In the genomic region with DNA sequence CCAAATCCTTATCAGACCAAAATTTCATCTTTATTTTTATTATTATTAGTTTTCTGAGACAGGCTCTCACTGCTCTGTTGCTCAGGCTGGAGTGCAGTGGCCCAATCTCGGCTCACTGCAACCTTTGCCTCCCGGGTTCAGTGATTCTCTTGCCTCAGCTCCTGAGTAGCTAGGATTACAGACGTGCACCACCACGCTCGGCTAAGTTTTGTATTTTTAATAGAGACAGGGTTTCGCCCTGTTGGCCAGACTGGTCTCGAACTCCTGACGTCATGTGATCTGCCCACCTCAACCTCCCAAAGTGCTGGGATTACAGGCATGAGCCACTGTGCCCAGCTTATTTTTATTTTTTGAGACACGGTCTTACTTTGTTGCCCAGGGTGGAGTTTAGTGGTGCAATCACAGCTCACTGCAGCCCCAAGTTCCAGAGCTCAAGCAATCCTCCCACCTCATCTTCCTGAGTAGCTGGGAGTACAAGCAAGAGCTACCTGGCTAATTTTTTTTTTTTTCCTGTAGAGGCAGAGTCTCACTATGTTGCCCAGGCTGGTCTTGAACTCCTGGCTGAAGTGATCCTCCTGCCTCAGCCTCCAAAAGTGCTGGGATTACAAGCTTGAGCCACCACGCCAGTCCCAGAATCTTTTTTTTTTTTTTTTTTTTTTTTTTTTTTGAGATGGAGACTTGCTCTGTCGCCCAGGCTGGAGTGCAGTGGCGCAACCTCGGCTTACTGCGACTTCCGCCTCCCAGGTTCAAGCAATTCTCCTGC, we compare ENCODE assay signal across 8 cellular contexts. TPM values are rescaled to one million over a fixed set of nuclear protein-coding genes. Genes with fewer than 3 reads are reported as not detected.
DNase-seq lines count a peak whose midpoint lies in the region; ATAC-seq and TF ChIP-seq lines count a peak whose summit lies in the region.
"Not testable (repeated sequence)": the region's sequence is repeated elsewhere in the genome, so short reads cannot be mapped to it uniquely, and the experiment has no call there.

No MANE protein-coding gene starts in this region.

- intact Hi-C loops in naive thymus-derived CD4-positive, alpha-beta T cell (cut with micrococcal nuclease): not testable (repeated sequence)

- POLR2A ChIA-PET in RWPE1 (lab: Yijun Ruan, JAX; ENCODE audit: low non-redundant PET): interaction anchor here (0.6 kb wide), 2 partner anchors 9 to 23 kb away, joined by 3 to 5 read pairs; no protein-coding TSS in a partner anchor
- POLR2A ChIA-PET in activated CD4-positive, alpha-beta memory T cell treated with anti-CD3 and anti-CD28 coated beads, Interleukin-2, amount 10 ng/mL, durations not matched to agents 7 days and 5 days (lab: Charles Lee): interaction anchor here (0.6 to 1.2 kb wide), 2 partner anchors 17 to 148 kb away, joined by 3 read pairs; a partner anchor contains a TSS
- POLR2A ChIA-PET in naive thymus-derived CD4-positive, alpha-beta T cell (lab: Charles Lee): interaction anchor here (0.7 to 1.7 kb wide), 2 partner anchors 44 to 810 kb away, joined by 3 to 4 read pairs; no protein-coding TSS in a partner anchor

- H3K27ac Mint-ChIP-seq in CD4-positive, CD25-positive, alpha-beta regulatory T cell: peak overlapping the region in 2 of 3 donors; percentile 81 to 89
- H3K27ac Mint-ChIP-seq in IgD-negative memory B cell; activated CD4-positive, alpha-beta memory T cell treated with anti-CD3 and anti-CD28 coated beads, Interleukin-2, amount 10 ng/mL, durations not matched to agents 7 days and 5 days: not testable (repeated sequence)
- H3K27ac Mint-ChIP-seq in activated naive CD8-positive, alpha-beta T cell treated with anti-CD3 and anti-CD28 coated beads, Interleukin-2, amount 50 U/mL, for 24 hours: peak overlapping the region; percentile 82
- peak overlapping the region in 2 of 9 donors; percentile 25 to 93 for H3K27ac Mint-ChIP-seq in naive thymus-derived CD4-positive, alpha-beta T cell
- peak overlapping the region; percentile 17 for H3K27ac Mint-ChIP-seq in stimulated activated naive B cell treated with anti-CD40 and anti-IgM and Interleukin-4, amounts not matched to agents 10 μg/mL and 1 μg/mL and 100 μg/mL, for 72 hours

- H3K9me3 ChIP-seq in CD4-positive, CD25-positive, alpha-beta regulatory T cell (ENCODE audit: control insufficient read depth in 2 of 2, low read length in 2 of 2); esophagus (ENCODE audit: control insufficient read depth in 2 of 2, insufficient read depth in 1 of 2, low read depth in 1 of 2, low read length in 1 of 2); naive thymus-derived CD4-positive, alpha-beta T cell (ENCODE audit: control insufficient read depth in 2 of 3, low read length in 3 of 3): not testable (repeated sequence)

- CTCF ChIA-PET in RWPE1 (lab: Yijun Ruan, JAX): not testable (repeated sequence)
- CTCF ChIA-PET in activated CD4-positive, alpha-beta memory T cell treated with anti-CD3 and anti-CD28 coated beads, Interleukin-2, amount 10 ng/mL, durations not matched to agents 7 days and 5 days (lab: Charles Lee): interaction anchor here (0.7 to 1.9 kb wide), 4 partner anchors 43 to 792 kb away, joined by 3 to 8 read pairs (median 4); a partner anchor contains a TSS
- CTCF ChIA-PET in naive thymus-derived CD4-positive, alpha-beta T cell (lab: Charles Lee): interaction anchor here (0.6 kb wide), 1 partner anchor 16 kb away, joined by 3 read pairs; no protein-coding TSS in a partner anchor

- not testable (repeated sequence) for H3K27ac ChIP-seq in CD4-positive, CD25-positive, alpha-beta regulatory T cell (ENCODE audit: insufficient read depth, low read length, poor library complexity, severe bottlenecking); naive thymus-derived CD4-positive, alpha-beta T cell (ENCODE audit: low read depth, low read length)
- H3K27ac ChIP-seq in RWPE1 (peak overlapping the region; percentile 86), esophagus (ENCODE audit: low read depth in 2 of 2, low read length in 1 of 2) (peak overlapping the region; percentile 97 to 98)

- not testable (repeated sequence) for H3K27me3 ChIP-seq in CD4-positive, CD25-positive, alpha-beta regulatory T cell (ENCODE audit: control insufficient read depth, insufficient read depth, low read length); esophagus (ENCODE audit: control insufficient read depth in 1 of 2, insufficient read depth in 2 of 2, low read length in 2 of 2); naive thymus-derived CD4-positive, alpha-beta T cell (ENCODE audit: control insufficient read depth in 2 of 2, insufficient read depth in 2 of 2, low read length in 2 of 2)

- ATAC-seq in CD4-positive, CD25-positive, alpha-beta regulatory T cell (ENCODE audit: low read depth in 2 of 2); activated naive CD8-positive, alpha-beta T cell treated with anti-CD3 and anti-CD28 coated beads, Interleukin-2, amount 50 U/mL, for 24 hours; naive thymus-derived CD4-positive, alpha-beta T cell; stimulated activated naive B cell treated with anti-CD40 and anti-IgM and Interleukin-4, amounts not matched to agents 10 μg/mL and 1 μg/mL and 100 μg/mL, for 72 hours (replicated peaks): not testable (repeated sequence)

- not testable (repeated sequence) for TF ChIP-seq CTCF in RWPE1 (conservative IDR thresholded peaks at IDR 0.05; ENCODE audit: low read depth)

- not testable (repeated sequence) for H3K9me3 Mint-ChIP-seq in CD4-positive, CD25-positive, alpha-beta regulatory T cell; IgD-negative memory B cell; activated CD4-positive, alpha-beta memory T cell treated with anti-CD3 and anti-CD28 coated beads, Interleukin-2, amount 10 ng/mL, durations not matched to agents 7 days and 5 days; activated naive CD8-positive, alpha-beta T cell treated with anti-CD3 and anti-CD28 coated beads, Interleukin-2, amount 50 U/mL, for 24 hours; naive thymus-derived CD4-positive, alpha-beta T cell; stimulated activated naive B cell treated with anti-CD40 and anti-IgM and Interleukin-4, amounts not matched to agents 10 μg/mL and 1 μg/mL and 100 μg/mL, for 72 hours

- not testable (repeated sequence) for H3K36me3 ChIP-seq in CD4-positive, CD25-positive, alpha-beta regulatory T cell (ENCODE audit: control insufficient read depth, insufficient read depth, low read length)
- peaks cover 6 to 13% of the 10 kb centered on the region in 2 donors for H3K36me3 ChIP-seq in esophagus (ENCODE audit: control insufficient read depth in 2 of 2, insufficient read depth in 2 of 2, low read length in 1 of 2)
- peaks cover 0 to 13% (median 0%) of the 10 kb centered on the region in 3 experiments for H3K36me3 ChIP-seq in naive thymus-derived CD4-positive, alpha-beta T cell (ENCODE audit: control insufficient read depth in 2 of 3, insufficient read depth in 3 of 3, low read length in 3 of 3)

- H3K4me3 ChIP-seq in CD4-positive, CD25-positive, alpha-beta regulatory T cell (ENCODE audit: low read depth, low read length); esophagus (ENCODE audit: low read depth in 1 of 2, low read length in 2 of 2); naive thymus-derived CD4-positive, alpha-beta T cell (ENCODE audit: low read length): not testable (repeated sequence)

- H3K4me1 Mint-ChIP-seq in CD4-positive, CD25-positive, alpha-beta regulatory T cell: peaks cover 0 to 14% (median 6%) of the 10 kb centered on the region in 4 donors
- not testable (repeated sequence) for H3K4me1 Mint-ChIP-seq in IgD-negative memory B cell
- H3K4me1 Mint-ChIP-seq in activated CD4-positive, alpha-beta memory T cell treated with anti-CD3 and anti-CD28 coated beads, Interleukin-2, amount 10 ng/mL, durations not matched to agents 7 days and 5 days: peaks cover 10% of the 10 kb centered on the region
- H3K4me1 Mint-ChIP-seq in activated naive CD8-positive, alpha-beta T cell treated with anti-CD3 and anti-CD28 coated beads, Interleukin-2, amount 50 U/mL, for 24 hours: peaks cover 12% of the 10 kb centered on the region
- H3K4me1 Mint-ChIP-seq in naive thymus-derived CD4-positive, alpha-beta T cell: peaks cover 6 to 11% (median 9%) of the 10 kb centered on the region in 7 donors
- peaks cover 4 to 12% of the 10 kb centered on the region in 2 donors for H3K4me1 Mint-ChIP-seq in stimulated activated naive B cell treated with anti-CD40 and anti-IgM and Interleukin-4, amounts not matched to agents 10 μg/mL and 1 μg/mL and 100 μg/mL, for 72 hours

- not testable (repeated sequence) for H3K36me3 Mint-ChIP-seq in CD4-positive, CD25-positive, alpha-beta regulatory T cell; IgD-negative memory B cell; activated CD4-positive, alpha-beta memory T cell treated with anti-CD3 and anti-CD28 coated beads, Interleukin-2, amount 10 ng/mL, durations not matched to agents 7 days and 5 days (ENCODE audit: low read depth); activated naive CD8-positive, alpha-beta T cell treated with anti-CD3 and anti-CD28 coated beads, Interleukin-2, amount 50 U/mL, for 24 hours (ENCODE audit: low read depth); naive thymus-derived CD4-positive, alpha-beta T cell
- H3K36me3 Mint-ChIP-seq in stimulated activated naive B cell treated with anti-CD40 and anti-IgM and Interleukin-4, amounts not matched to agents 10 μg/mL and 1 μg/mL and 100 μg/mL, for 72 hours: peaks cover 4 to 13% of the 10 kb centered on the region in 2 donors

- DNase-seq in CD4-positive, CD25-positive, alpha-beta regulatory T cell; RWPE1 (ENCODE audit: low spot score); activated CD4-positive, alpha-beta memory T cell treated with anti-CD3 and anti-CD28 coated beads, Interleukin-2, amount 10 ng/mL, durations not matched to agents 7 days and 5 days; activated naive CD8-positive, alpha-beta T cell treated with anti-CD3 and anti-CD28 coated beads, Interleukin-2, amount 50 U/mL, for 24 hours; naive thymus-derived CD4-positive, alpha-beta T cell; stimulated activated naive B cell treated with anti-CD40 and anti-IgM and Interleukin-4, amounts not matched to agents 10 μg/mL and 1 μg/mL and 100 μg/mL, for 72 hours: not testable (repeated sequence)

- peak overlapping the region; percentile 38 to 93 (median 91) for H3K4me3 Mint-ChIP-seq in CD4-positive, CD25-positive, alpha-beta regulatory T cell
- H3K4me3 Mint-ChIP-seq in IgD-negative memory B cell: peak overlapping the region; percentile 17 to 92 (median 62)
- H3K4me3 Mint-ChIP-seq in activated CD4-positive, alpha-beta memory T cell treated with anti-CD3 and anti-CD28 coated beads, Interleukin-2, amount 10 ng/mL, durations not matched to agents 7 days and 5 days: peak overlapping the region; percentile 99
- H3K4me3 Mint-ChIP-seq in activated naive CD8-positive, alpha-beta T cell treated with anti-CD3 and anti-CD28 coated beads, Interleukin-2, amount 50 U/mL, for 24 hours: peak overlapping the region; percentile 92
- peak overlapping the region in 8 of 10 donors; percentile 73 to 96 (median 87) for H3K4me3 Mint-ChIP-seq in naive thymus-derived CD4-positive, alpha-beta T cell
- H3K4me3 Mint-ChIP-seq in stimulated activated naive B cell treated with anti-CD40 and anti-IgM and Interleukin-4, amounts not matched to agents 10 μg/mL and 1 μg/mL and 100 μg/mL, for 72 hours: not testable (repeated sequence)

- H3K27me3 Mint-ChIP-seq in CD4-positive, CD25-positive, alpha-beta regulatory T cell; IgD-negative memory B cell; activated CD4-positive, alpha-beta memory T cell treated with anti-CD3 and anti-CD28 coated beads, Interleukin-2, amount 10 ng/mL, durations not matched to agents 7 days and 5 days; activated naive CD8-positive, alpha-beta T cell treated with anti-CD3 and anti-CD28 coated beads, Interleukin-2, amount 50 U/mL, for 24 hours; naive thymus-derived CD4-positive, alpha-beta T cell; stimulated activated naive B cell treated with anti-CD40 and anti-IgM and Interleukin-4, amounts not matched to agents 10 μg/mL and 1 μg/mL and 100 μg/mL, for 72 hours: not testable (repeated sequence)

- WGBS in esophagus, 2 donors: 89 to 93% methylated on average over 15 of the region's 15 CpGs

- H3K4me1 ChIP-seq in CD4-positive, CD25-positive, alpha-beta regulatory T cell (ENCODE audit: control insufficient read depth, insufficient read depth, low read length, poor library complexity, severe bottlenecking): peaks cover 11% of the 10 kb centered on the region
- H3K4me1 ChIP-seq in esophagus (ENCODE audit: control insufficient read depth in 2 of 2, insufficient read depth in 2 of 2, low read length in 1 of 2): not testable (repeated sequence)
- peaks cover 4 to 12% of the 10 kb centered on the region in 2 donors for H3K4me1 ChIP-seq in naive thymus-derived CD4-positive, alpha-beta T cell (ENCODE audit: control insufficient read depth in 2 of 2, insufficient read depth in 2 of 2, low read length in 2 of 2)

RNA-seq across cellular contexts. Expression of a gene that starts 1.3 kb away (rescaled TPM):
- total RNA-seq in CD4-positive, CD25-positive, alpha-beta regulatory T cell: 8.6 TPM
- polyA plus RNA-seq in CD4-positive, CD25-positive, alpha-beta regulatory T cell: 1 to 10 TPM; 5.5 to 8.7 (median 6.4) TPM
- polyA plus RNA-seq in IgD-negative memory B cell (6.9 TPM), esophagus (10 to 100 TPM; 65.2 to 69.2 TPM)
- 10 to 100 TPM; 13.6 to 14.0 TPM for total RNA-seq in activated CD4-positive, alpha-beta memory T cell treated with anti-CD3 and anti-CD28 coated beads, Interleukin-2, amount 10 ng/mL, durations not matched to agents 7 days and 5 days
- 10 to 100 TPM in 4 of 5 experiments, 1 to 10 TPM in 1; 6.4 to 20.1 (median 12.1) TPM for total RNA-seq in naive thymus-derived CD4-positive, alpha-beta T cell
- polyA plus RNA-seq in naive thymus-derived CD4-positive, alpha-beta T cell: 1 to 10 TPM; 6.1 to 7.3 TPM

RNA-seq across cellular contexts. Expression of a gene that starts 16.4 kb away (rescaled TPM):
- total RNA-seq in CD4-positive, CD25-positive, alpha-beta regulatory T cell: 30.4 TPM
- 10 to 100 TPM; 30.4 to 41.3 (median 33.8) TPM for polyA plus RNA-seq in CD4-positive, CD25-positive, alpha-beta regulatory T cell
- polyA plus RNA-seq in IgD-negative memory B cell: 36.4 TPM
- total RNA-seq in activated CD4-positive, alpha-beta memory T cell treated with anti-CD3 and anti-CD28 coated beads, Interleukin-2, amount 10 ng/mL, durations not matched to agents 7 days and 5 days: 10 to 100 TPM; 27.6 to 28.4 TPM
- 10 to 100 TPM; 63.2 to 73.6 TPM for polyA plus RNA-seq in esophagus
- 10 to 100 TPM; 32.9 to 47.2 (median 42.4) TPM for total RNA-seq in naive thymus-derived CD4-positive, alpha-beta T cell
- 10 to 100 TPM; 29.6 to 30.3 TPM for polyA plus RNA-seq in naive thymus-derived CD4-positive, alpha-beta T cell

RNA-seq across cellular contexts. Expression of a gene that starts 16.8 kb away (rescaled TPM):
- total RNA-seq in CD4-positive, CD25-positive, alpha-beta regulatory T cell: 8.2 TPM
- polyA plus RNA-seq in CD4-positive, CD25-positive, alpha-beta regulatory T cell: 10 to 100 TPM; 21.7 to 26.8 (median 24.3) TPM
- 27.6 TPM for polyA plus RNA-seq in IgD-negative memory B cell
- total RNA-seq in activated CD4-positive, alpha-beta memory T cell treated with anti-CD3 and anti-CD28 coated beads, Interleukin-2, amount 10 ng/mL, durations not matched to agents 7 days and 5 days: 10 to 100 TPM; 16.9 to 18.9 TPM
- 10 to 100 TPM; 12.5 to 18.8 TPM for polyA plus RNA-seq in esophagus
- total RNA-seq in naive thymus-derived CD4-positive, alpha-beta T cell: 10 to 100 TPM; 11.5 to 27.2 (median 21.6) TPM
- 10 to 100 TPM; 19.8 to 26.3 TPM for polyA plus RNA-seq in naive thymus-derived CD4-positive, alpha-beta T cell

RNA-seq across cellular contexts. Expression of a gene that starts 32.1 kb away (rescaled TPM):
- 46.2 TPM for total RNA-seq in CD4-positive, CD25-positive, alpha-beta regulatory T cell
- 10 to 100 TPM; 47.4 to 60.7 (median 53.2) TPM for polyA plus RNA-seq in CD4-positive, CD25-positive, alpha-beta regulatory T cell
- 53.9 TPM for polyA plus RNA-seq in IgD-negative memory B cell
- 10 to 100 TPM; 62.8 to 64.3 TPM for total RNA-seq in activated CD4-positive, alpha-beta memory T cell treated with anti-CD3 and anti-CD28 coated beads, Interleukin-2, amount 10 ng/mL, durations not matched to agents 7 days and 5 days
- 10 to 100 TPM; 18.7 to 42.2 TPM for polyA plus RNA-seq in esophagus
- total RNA-seq in naive thymus-derived CD4-positive, alpha-beta T cell: 10 to 100 TPM; 32.3 to 72.4 (median 47.5) TPM
- 10 to 100 TPM; 49.9 to 50.0 TPM for polyA plus RNA-seq in naive thymus-derived CD4-positive, alpha-beta T cell
